ENCODE assay signal across 15 cellular contexts in genomic region chr1:110243146-110243545, GRCh38.
DNase-seq lines count a peak whose midpoint lies in the region; ATAC-seq and TF ChIP-seq lines count a peak whose summit lies in the region.
"Had no signal": no experiment of that assay in that cellular context is flagged by ENCODE, and none has a peak within 500 bp of the region (broad histone marks: within the 10 kb centered on the region; RNA-seq: fewer than 3 reads in every experiment).

No MANE protein-coding gene starts in this region.

- H3K4me3 ChIP-seq in GM06990 (replicated peaks; ENCODE audit: low read depth, low read length) (no peak overlapping the region), iPS-18c (ENCODE audit: insufficient read depth, low read depth, low read length) (peak overlapping the region; percentile 16; the same call in 1 of the 2 replicates)
- H3K4me3 ChIP-seq: heart right ventricle, SJSA1 had no signal

- no peaks in the 10 kb centered on the region for H3K36me3 ChIP-seq in GM06990 (ENCODE audit: control insufficient read depth, insufficient read depth, low read length)
- H3K36me3 ChIP-seq: heart right ventricle, SJSA1 had no signal

- H3K9me3 ChIP-seq in iPS-18c (ENCODE audit: control insufficient read depth, insufficient read depth, low read length) = peaks cover 2% of the 10 kb centered on the region
- H3K9me3 ChIP-seq: heart right ventricle, SJSA1 had no signal

- peak; percentile 20 for ATAC-seq in GM21723 (IDR thresholded peaks at IDR 0.05; ENCODE audit: unreplicated experiment)
- no peak for ATAC-seq in GM18858 (IDR thresholded peaks at IDR 0.05; ENCODE audit: unreplicated experiment)
- ATAC-seq in GM21423 (IDR thresholded peaks at IDR 0.05; ENCODE audit: unreplicated experiment) = no peak
- ATAC-seq: heart right ventricle had no signal

- DNase-seq in GM06990 (ENCODE audit: extremely low read depth, insufficient read length) = peak; percentile 19
- DNase-seq in NCI-H774 (lab: John Stamatoyannopoulos, UW) = peak; percentile 34
- no peak for DNase-seq in putamen (ENCODE audit: low spot score)
- DNase-seq in GM19238 (ENCODE audit: insufficient read length, low spot score) = no peak
- DNase-seq: activated CD4-positive, CD25-positive, alpha-beta regulatory T cell; CD4-positive, alpha-beta T cell; heart right ventricle; mesendoderm; NCI-H524 treated with DMSO at 0.1 percent for 48 hours; stimulated activated CD4-positive, alpha-beta T cell treated with anti-CD3 and anti-CD28 coated beads, Interleukin-2, amount 100 ng/mL, for 24 hours had no signal

- no peaks in the 10 kb centered on the region for H3K27me3 ChIP-seq in GM06990 (replicated peaks; ENCODE audit: control insufficient read depth, insufficient read depth, low read length)
- H3K27me3 ChIP-seq: heart right ventricle had no signal

- TF ChIP-seq CTCF in GM06990 (IDR thresholded peaks at IDR 0.05; ENCODE audit: insufficient read depth, low read length, poor library complexity, severe bottlenecking) = no peak

Comparison
In these comparisons a context has a peak if more than half of its experiments do, and no peak if none do; other contexts are left out.
1. DNase-seq: peak in GM06990 (single experiment) and NCI-H774 (single experiment); none in putamen (single experiment) and GM19238 (single experiment).